Comparison of ENCODE assay signal across 9 cellular contexts in genomic region chr1:98049370-98050115, GRCh38.
DNase-seq lines count a peak whose midpoint lies in the region; ATAC-seq and TF ChIP-seq lines count a peak whose summit lies in the region.
"Had no signal": no experiment of that assay in that cellular context is flagged by ENCODE, and none has a peak within 500 bp of the region (broad histone marks: within the 10 kb centered on the region; RNA-seq: fewer than 3 reads in every experiment).

No MANE protein-coding gene starts in this region.

- POLR2A ChIA-PET in activated CD4-positive, alpha-beta T cell treated with anti-CD3 and anti-CD28 coated beads for 36 hours (lab: Charles Lee): no interaction called here

- no peak for ATAC-seq in activated CD4-positive, alpha-beta T cell treated with anti-CD3 and anti-CD28 coated beads for 36 hours
- ATAC-seq in sciatic nerve (no peak), GM19351 (IDR thresholded peaks at IDR 0.05; ENCODE audit: unreplicated experiment) (no peak), T-helper 17 cell (no peak)
- ATAC-seq: activated naive CD4-positive, alpha-beta T cell treated with anti-CD3 and anti-CD28 coated beads, Interleukin-2, amount 50 U/mL, for 72 hours had no signal

- H3K4me3 Mint-ChIP-seq in activated CD4-positive, alpha-beta T cell treated with anti-CD3 and anti-CD28 coated beads for 36 hours: peak overlapping the region; percentile 18
- H3K4me3 Mint-ChIP-seq in T-helper 17 cell: no peak overlapping the region

- peaks cover 70% of the 10 kb centered on the region for H3K27me3 Mint-ChIP-seq in activated CD4-positive, alpha-beta T cell treated with anti-CD3 and anti-CD28 coated beads for 36 hours
- H3K27me3 Mint-ChIP-seq in T-helper 17 cell: peaks cover 76% of the 10 kb centered on the region

- H3K4me1 Mint-ChIP-seq in activated CD4-positive, alpha-beta T cell treated with anti-CD3 and anti-CD28 coated beads for 36 hours: peaks cover 38% of the 10 kb centered on the region
- peaks cover 25% of the 10 kb centered on the region for H3K4me1 Mint-ChIP-seq in T-helper 17 cell

- TF ChIP-seq CTCF in fibroblast of pulmonary artery (IDR thresholded peaks at IDR 0.05; ENCODE audit: low read length, missing control alignments) (no peak), GM10266 (IDR thresholded peaks at IDR 0.05; ENCODE audit: control insufficient read depth, insufficient read depth, low read depth, missing control alignments) (no peak)

- H3K9me3 Mint-ChIP-seq in activated CD4-positive, alpha-beta T cell treated with anti-CD3 and anti-CD28 coated beads for 36 hours (ENCODE audit: low read depth): no peaks in the 10 kb centered on the region
- H3K9me3 Mint-ChIP-seq: activated naive CD4-positive, alpha-beta T cell treated with anti-CD3 and anti-CD28 coated beads, Interleukin-2, amount 50 U/mL, for 72 hours had no signal

- intact Hi-C loops in activated CD4-positive, alpha-beta T cell treated with anti-CD3 and anti-CD28 coated beads for 36 hours (cut with DNase I, micrococcal nuclease): loop anchor here (2.0 to 10.0 kb wide), 13 partner anchors 129 to 1325 kb away; partner anchors contain the start of genes DPYD (in 1 of the 2) and PTBP2 (in 1 of the 2)
- intact Hi-C loops in sciatic nerve (cut with DNase I): no loop called here

- peak; percentile 25 for DNase-seq in activated CD4-positive, alpha-beta T cell treated with anti-CD3 and anti-CD28 coated beads for 36 hours
- no peak for DNase-seq in activated CD4-positive, alpha-beta T cell treated with anti-CD3 and anti-CD28 coated beads for 1 hour
- peak; percentile 52 for DNase-seq in NCI-H524 treated with DMSO at 0.1 percent for 48 hours (lab: John Stamatoyannopoulos, UW)
- DNase-seq in fibroblast of pulmonary artery (ENCODE audit: low read depth): no peak
- peak; percentile 51 for DNase-seq in sciatic nerve (ENCODE audit: low spot score)
- no peak for DNase-seq in GM10266 (ENCODE audit: extremely low spot score)
- DNase-seq in T-helper 17 cell: no peak

- CTCF ChIA-PET in activated CD4-positive, alpha-beta T cell treated with anti-CD3 and anti-CD28 coated beads for 36 hours (lab: Charles Lee): interaction anchor here (0.6 to 0.7 kb wide), 2 partner anchors 159 to 811 kb away, joined by 3 read pairs; no protein-coding TSS in a partner anchor

- H3K9me3 ChIP-seq in T-helper 17 cell (ENCODE audit: control insufficient read depth, low read length, poor library complexity, severe bottlenecking): peaks cover 2% of the 10 kb centered on the region

- no peaks in the 10 kb centered on the region for H3K36me3 Mint-ChIP-seq in activated CD4-positive, alpha-beta T cell treated with anti-CD3 and anti-CD28 coated beads for 36 hours (ENCODE audit: low read depth)
- peaks cover 8% of the 10 kb centered on the region for H3K36me3 Mint-ChIP-seq in T-helper 17 cell (ENCODE audit: low read depth)

- H3K4me3 ChIP-seq in fibroblast of pulmonary artery (replicated peaks; ENCODE audit: low read depth, low read length): peak overlapping the region; percentile 57

- H3K27ac Mint-ChIP-seq in activated CD4-positive, alpha-beta T cell treated with anti-CD3 and anti-CD28 coated beads for 36 hours: no peak overlapping the region
- H3K27ac Mint-ChIP-seq in T-helper 17 cell: no peak overlapping the region
- H3K27ac Mint-ChIP-seq: activated naive CD4-positive, alpha-beta T cell treated with anti-CD3 and anti-CD28 coated beads, Interleukin-2, amount 50 U/mL, for 72 hours had no signal

Comparison
In these comparisons a context has a peak if more than half of its experiments do, and no peak if none do; other contexts are left out.
1. DNase-seq: peak in activated CD4-positive, alpha-beta T cell treated with anti-CD3 and anti-CD28 coated beads for 36 hours (single experiment), NCI-H524 treated with DMSO at 0.1 percent for 48 hours (single experiment) and sciatic nerve (single experiment); none in activated CD4-positive, alpha-beta T cell treated with anti-CD3 and anti-CD28 coated beads for 1 hour (single experiment), fibroblast of pulmonary artery (single experiment), GM10266 (single experiment) and T-helper 17 cell (0 of 3).